25 cellular contexts compared by ENCODE assay signal in the genomic region with DNA sequence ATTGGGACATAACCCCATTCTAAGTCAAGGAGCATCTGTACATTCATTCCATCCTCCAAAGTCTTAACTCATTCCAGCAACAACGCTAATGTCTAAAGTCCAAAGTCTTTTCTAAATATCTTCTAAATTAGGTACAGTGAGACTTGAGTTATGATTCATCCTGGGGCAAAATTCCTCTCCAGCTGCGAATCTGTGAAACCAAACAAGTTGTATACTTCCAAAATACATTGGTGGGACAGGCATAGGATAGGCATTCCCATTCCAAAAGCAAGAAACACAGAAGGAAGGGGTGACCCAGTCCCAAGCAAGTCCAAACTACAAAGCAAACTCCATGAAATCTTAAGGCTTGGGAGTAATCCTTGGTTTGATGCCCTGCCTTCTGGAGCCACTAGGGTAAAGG.
"Had no signal": no experiment of that assay in that cellular context is flagged by ENCODE, and none has a peak within 500 bp of the region (broad histone marks: within the 10 kb centered on the region; RNA-seq: fewer than 3 reads in every experiment).

No MANE protein-coding gene starts in this region.

- H3K27me3 ChIP-seq: testis, transverse colon had no signal

- ATAC-seq: activated CD4-positive, CD25-positive, alpha-beta regulatory T cell treated with anti-CD3 and anti-CD28 coated beads, Interleukin-2, amount 50 U/mL, for 24 hours; activated T-helper 17 cell treated with anti-CD3 and anti-CD28 coated beads, Interleukin-2, amount 50 U/mL, for 72 hours; esophagus mucosa; left cardiac atrium; left ventricle myocardium superior; mucosa of descending colon; natural killer cell treated with Interleukin-12 subunit alpha and Interleukin-12 subunit beta and Interleukin-15 and Interleukin-18, amount 100 ng/mL, for 72 hours; right cardiac atrium; stimulated activated naive CD8-positive, alpha-beta T cell treated with anti-CD3 and anti-CD28 coated beads, Interleukin-15, Interleukin-2, amounts not matched to agents 100 U/mL and 50 U/mL, for 24 hours had no signal

- H3K9me3 Mint-ChIP-seq: activated T-cell treated with anti-CD3 and anti-CD28 coated beads, Interleukin-2, amount 50 U/mL, for 24 hours; activated T-helper 17 cell treated with anti-CD3 and anti-CD28 coated beads, Interleukin-2, amount 50 U/mL, for 72 hours; natural killer cell treated with Interleukin-12 subunit alpha and Interleukin-12 subunit beta and Interleukin-15 and Interleukin-18, amount 100 ng/mL, for 72 hours had no signal

- H3K4me1 ChIP-seq: testis, transverse colon had no signal

- H3K27ac Mint-ChIP-seq: activated T-cell treated with anti-CD3 and anti-CD28 coated beads, Interleukin-2, amount 50 U/mL, for 24 hours; activated T-helper 17 cell treated with anti-CD3 and anti-CD28 coated beads, Interleukin-2, amount 50 U/mL, for 72 hours; natural killer cell treated with Interleukin-12 subunit alpha and Interleukin-12 subunit beta and Interleukin-15 and Interleukin-18, amount 100 ng/mL, for 72 hours had no signal

- H3K27me3 Mint-ChIP-seq: activated T-cell treated with anti-CD3 and anti-CD28 coated beads, Interleukin-2, amount 50 U/mL, for 24 hours had no signal

- H3K4me1 Mint-ChIP-seq: activated T-helper 17 cell treated with anti-CD3 and anti-CD28 coated beads, Interleukin-2, amount 50 U/mL, for 72 hours had no signal

- H3K36me3 Mint-ChIP-seq: natural killer cell treated with Interleukin-12 subunit alpha and Interleukin-12 subunit beta and Interleukin-15 and Interleukin-18, amount 100 ng/mL, for 72 hours had no signal

- H3K36me3 ChIP-seq: transverse colon had no signal

- H3K9me3 ChIP-seq: mucosa of descending colon, testis, transverse colon had no signal

- H3K27ac ChIP-seq: testis, transverse colon, VCaP had no signal

- H3K4me3 ChIP-seq: mucosa of descending colon, testis, transverse colon had no signal

- DNase-seq: activated CD4-positive, alpha-beta T cell treated with anti-CD3 and anti-CD28 coated beads for 48 hours; activated CD4-positive, alpha-beta T cell treated with anti-CD3 and anti-CD28 coated beads, Interleukin-2, amount 50 U/mL, for 48 hours; activated CD8-positive, alpha-beta memory T cell treated with anti-CD3 and anti-CD28 coated beads for 24 hours; activated gamma-delta T cell treated with Interleukin-2 at 50 U/mL for 16 hours; activated naive CD4-positive, alpha-beta T cell treated with anti-CD3 and anti-CD28 coated beads, Interleukin-2, amount 50 U/mL, for 16 hours; activated T-cell treated with anti-CD3 and anti-CD28 coated beads, Interleukin-2, amount 50 U/mL, for 24 hours; amygdala; caudate nucleus; islet precursor cell; left cardiac atrium; left ventricle myocardium superior; mucosa of descending colon; right cardiac atrium; stimulated activated CD4-positive, alpha-beta T cell treated with anti-CD3 and anti-CD28 coated beads, Interleukin-12 subunit alpha, Interleukin-12 subunit beta, amount 100 ng/mL, for 4 hours; stimulated activated CD4-positive, alpha-beta T cell treated with anti-CD3 and anti-CD28 coated beads, Interleukin-4, amount 100 ng/mL, for 1 hour; stimulated activated naive CD8-positive, alpha-beta T cell treated with anti-CD3 and anti-CD28 coated beads, Interleukin-15, Interleukin-2, amounts not matched to agents 100 U/mL and 50 U/mL, for 24 hours; testis; transverse colon had no signal

- H3K4me3 Mint-ChIP-seq: activated T-cell treated with anti-CD3 and anti-CD28 coated beads, Interleukin-2, amount 50 U/mL, for 24 hours; activated T-helper 17 cell treated with anti-CD3 and anti-CD28 coated beads, Interleukin-2, amount 50 U/mL, for 72 hours; natural killer cell treated with Interleukin-12 subunit alpha and Interleukin-12 subunit beta and Interleukin-15 and Interleukin-18, amount 100 ng/mL, for 72 hours had no signal

- FAIRE-seq: frontal cortex, TTC549 had no signal
